Comparison of ENCODE assay signal across 1 cellular context in the genomic region with DNA sequence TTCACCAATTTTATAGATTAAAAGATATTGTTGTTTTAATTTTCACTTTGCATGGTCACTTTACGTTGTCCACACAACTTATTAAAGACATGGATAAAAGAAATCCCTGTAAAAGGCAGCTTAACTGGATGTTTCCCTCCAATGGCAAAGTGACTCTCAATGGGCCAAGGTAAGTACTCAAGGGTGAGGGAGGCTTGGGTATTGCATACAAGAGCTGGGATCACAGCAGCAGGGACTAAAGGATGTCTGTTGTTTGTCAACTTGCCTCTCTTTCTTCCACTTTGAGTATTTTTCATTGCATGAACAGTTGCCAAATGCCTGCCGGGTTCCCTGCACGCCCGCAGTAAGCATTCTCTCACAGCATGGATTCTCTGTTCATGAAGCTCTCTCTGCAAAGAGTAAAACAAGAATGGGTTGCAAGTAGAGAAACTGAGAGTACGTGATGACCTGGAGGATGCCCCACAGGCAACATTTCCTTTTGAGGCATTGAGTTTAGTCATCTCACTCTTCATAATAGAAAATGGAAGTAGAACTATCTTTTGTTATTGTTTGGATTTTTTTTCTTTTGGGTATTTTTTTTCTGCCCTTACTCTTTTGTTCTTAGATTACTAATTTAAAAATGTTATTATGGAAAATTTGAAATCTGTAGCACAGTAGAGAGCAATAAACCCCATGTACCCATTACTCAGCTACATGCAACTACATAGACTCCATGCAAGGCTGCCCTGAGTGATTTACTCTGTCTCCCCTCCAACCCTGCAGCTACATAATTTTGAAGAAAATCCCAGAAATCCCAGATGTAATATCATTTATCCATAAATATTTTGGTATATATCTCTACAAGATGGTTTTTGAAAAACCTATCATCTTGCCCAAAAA.
TF ChIP-seq lines count a peak whose summit lies in the region.

No MANE protein-coding gene starts in this region.

TF ChIP-seq in GM12878, 131 proteins besides CTCF, POLR2A, EP300 and RAD21 (continues in another document):
- no peak for TF ChIP-seq TCF3 (IDR thresholded peaks at IDR 0.05; ENCODE audit: borderline replicate concordance, insufficient read depth, low read depth, low read length)
- TF ChIP-seq NR2F1 (conservative IDR thresholded peaks at IDR 0.05): peak; percentile 69; the same call in 1 of the 2 replicates
- TF ChIP-seq BMI1 (IDR thresholded peaks at IDR 0.05; ENCODE audit: borderline replicate concordance): no peak
- TF ChIP-seq FOS (IDR thresholded peaks at IDR 0.05; ENCODE audit: borderline replicate concordance, extremely low read depth, insufficient read length): no peak
- TF ChIP-seq ASH2L (IDR thresholded peaks at IDR 0.05; ENCODE audit: borderline replicate concordance, low read depth): no peak
- 0 out of 2 replicates have a peak, but pooled peaks have one; percentile 35 for TF ChIP-seq STAT3 (IDR thresholded peaks at IDR 0.05; ENCODE audit: low read depth, low read length)
- TF ChIP-seq KAT2A (conservative IDR thresholded peaks at IDR 0.05; ENCODE audit: control insufficient read depth, low read depth, low read length): no peak
- TF ChIP-seq POU2F2 (IDR thresholded peaks at IDR 0.05; ENCODE audit: borderline replicate concordance, low read depth, low read length): no peak
- no peak for TF ChIP-seq MTA3 (IDR thresholded peaks at IDR 0.05; ENCODE audit: borderline replicate concordance, low read length)
- TF ChIP-seq SMAD5 (IDR thresholded peaks at IDR 0.05; ENCODE audit: low read depth): no peak
- TF ChIP-seq, protein P1, sequence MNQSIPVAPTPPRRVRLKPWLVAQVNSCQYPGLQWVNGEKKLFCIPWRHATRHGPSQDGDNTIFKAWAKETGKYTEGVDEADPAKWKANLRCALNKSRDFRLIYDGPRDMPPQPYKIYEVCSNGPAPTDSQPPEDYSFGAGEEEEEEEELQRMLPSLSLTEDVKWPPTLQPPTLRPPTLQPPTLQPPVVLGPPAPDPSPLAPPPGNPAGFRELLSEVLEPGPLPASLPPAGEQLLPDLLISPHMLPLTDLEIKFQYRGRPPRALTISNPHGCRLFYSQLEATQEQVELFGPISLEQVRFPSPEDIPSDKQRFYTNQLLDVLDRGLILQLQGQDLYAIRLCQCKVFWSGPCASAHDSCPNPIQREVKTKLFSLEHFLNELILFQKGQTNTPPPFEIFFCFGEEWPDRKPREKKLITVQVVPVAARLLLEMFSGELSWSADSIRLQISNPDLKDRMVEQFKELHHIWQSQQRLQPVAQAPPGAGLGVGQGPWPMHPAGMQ (IDR thresholded peaks at IDR 0.05; ENCODE audit: borderline replicate concordance): no peak
- TF ChIP-seq, protein P2, sequence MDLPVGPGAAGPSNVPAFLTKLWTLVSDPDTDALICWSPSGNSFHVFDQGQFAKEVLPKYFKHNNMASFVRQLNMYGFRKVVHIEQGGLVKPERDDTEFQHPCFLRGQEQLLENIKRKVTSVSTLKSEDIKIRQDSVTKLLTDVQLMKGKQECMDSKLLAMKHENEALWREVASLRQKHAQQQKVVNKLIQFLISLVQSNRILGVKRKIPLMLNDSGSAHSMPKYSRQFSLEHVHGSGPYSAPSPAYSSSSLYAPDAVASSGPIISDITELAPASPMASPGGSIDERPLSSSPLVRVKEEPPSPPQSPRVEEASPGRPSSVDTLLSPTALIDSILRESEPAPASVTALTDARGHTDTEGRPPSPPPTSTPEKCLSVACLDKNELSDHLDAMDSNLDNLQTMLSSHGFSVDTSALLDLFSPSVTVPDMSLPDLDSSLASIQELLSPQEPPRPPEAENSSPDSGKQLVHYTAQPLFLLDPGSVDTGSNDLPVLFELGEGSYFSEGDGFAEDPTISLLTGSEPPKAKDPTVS (IDR thresholded peaks at IDR 0.05; ENCODE audit: low read depth, low read length): no peak
- no peak for TF ChIP-seq SREBF2 (IDR thresholded peaks at IDR 0.05; ENCODE audit: low read length)
- peak in 1 of 2 experiments; percentile 68; a peak in 2 of 4 replicates for TF ChIP-seq ETV6 (conservative IDR thresholded peaks at IDR 0.05 in 1 of 2, IDR thresholded peaks at IDR 0.05 in 1 of 2; ENCODE audit: borderline replicate concordance in 1 of 2, low read depth in 1 of 2)
- TF ChIP-seq PAX5 (IDR thresholded peaks at IDR 0.05; ENCODE audit: borderline replicate concordance, low read depth, low read length): no peak
- TF ChIP-seq CBX3 (IDR thresholded peaks at IDR 0.05; ENCODE audit: borderline replicate concordance, low read depth): no peak
- TF ChIP-seq CREM (IDR thresholded peaks at IDR 0.05; ENCODE audit: low read depth): peak; percentile 51; the same call in 1 of the 2 replicates
- TF ChIP-seq NBN (IDR thresholded peaks at IDR 0.05): peak; percentile 62; the same call in 1 of the 2 replicates
- no peak for TF ChIP-seq HDAC2 (IDR thresholded peaks at IDR 0.05)
- TF ChIP-seq IRF4 (IDR thresholded peaks at IDR 0.05; ENCODE audit: low read depth, low read length): peak; percentile 73
- TF ChIP-seq IKZF2 (IDR thresholded peaks at IDR 0.05): 0 out of 4 replicates have a peak, but pooled peaks have one; percentile 14 to 21
- TF ChIP-seq ZNF622 (IDR thresholded peaks at IDR 0.05): no peak
- TF ChIP-seq ZNF217 (IDR thresholded peaks at IDR 0.05): no peak
- TF ChIP-seq RAD51 (IDR thresholded peaks at IDR 0.05): no peak
- TF ChIP-seq, protein P3, sequence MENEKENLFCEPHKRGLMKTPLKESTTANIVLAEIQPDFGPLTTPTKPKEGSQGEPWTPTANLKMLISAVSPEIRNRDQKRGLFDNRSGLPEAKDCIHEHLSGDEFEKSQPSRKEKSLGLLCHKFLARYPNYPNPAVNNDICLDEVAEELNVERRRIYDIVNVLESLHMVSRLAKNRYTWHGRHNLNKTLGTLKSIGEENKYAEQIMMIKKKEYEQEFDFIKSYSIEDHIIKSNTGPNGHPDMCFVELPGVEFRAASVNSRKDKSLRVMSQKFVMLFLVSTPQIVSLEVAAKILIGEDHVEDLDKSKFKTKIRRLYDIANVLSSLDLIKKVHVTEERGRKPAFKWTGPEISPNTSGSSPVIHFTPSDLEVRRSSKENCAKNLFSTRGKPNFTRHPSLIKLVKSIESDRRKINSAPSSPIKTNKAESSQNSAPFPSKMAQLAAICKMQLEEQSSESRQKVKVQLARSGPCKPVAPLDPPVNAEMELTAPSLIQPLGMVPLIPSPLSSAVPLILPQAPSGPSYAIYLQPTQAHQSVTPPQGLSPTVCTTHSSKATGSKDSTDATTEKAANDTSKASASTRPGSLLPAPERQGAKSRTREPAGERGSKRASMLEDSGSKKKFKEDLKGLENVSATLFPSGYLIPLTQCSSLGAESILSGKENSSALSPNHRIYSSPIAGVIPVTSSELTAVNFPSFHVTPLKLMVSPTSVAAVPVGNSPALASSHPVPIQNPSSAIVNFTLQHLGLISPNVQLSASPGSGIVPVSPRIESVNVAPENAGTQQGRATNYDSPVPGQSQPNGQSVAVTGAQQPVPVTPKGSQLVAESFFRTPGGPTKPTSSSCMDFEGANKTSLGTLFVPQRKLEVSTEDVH (IDR thresholded peaks at IDR 0.05; ENCODE audit: low read depth, partially characterized antibody): no peak
- peak; percentile 65 to 95 for TF ChIP-seq SRF (IDR thresholded peaks at IDR 0.05; ENCODE audit: low read depth in 2 of 2, low read length in 2 of 2)
- TF ChIP-seq, protein P4, sequence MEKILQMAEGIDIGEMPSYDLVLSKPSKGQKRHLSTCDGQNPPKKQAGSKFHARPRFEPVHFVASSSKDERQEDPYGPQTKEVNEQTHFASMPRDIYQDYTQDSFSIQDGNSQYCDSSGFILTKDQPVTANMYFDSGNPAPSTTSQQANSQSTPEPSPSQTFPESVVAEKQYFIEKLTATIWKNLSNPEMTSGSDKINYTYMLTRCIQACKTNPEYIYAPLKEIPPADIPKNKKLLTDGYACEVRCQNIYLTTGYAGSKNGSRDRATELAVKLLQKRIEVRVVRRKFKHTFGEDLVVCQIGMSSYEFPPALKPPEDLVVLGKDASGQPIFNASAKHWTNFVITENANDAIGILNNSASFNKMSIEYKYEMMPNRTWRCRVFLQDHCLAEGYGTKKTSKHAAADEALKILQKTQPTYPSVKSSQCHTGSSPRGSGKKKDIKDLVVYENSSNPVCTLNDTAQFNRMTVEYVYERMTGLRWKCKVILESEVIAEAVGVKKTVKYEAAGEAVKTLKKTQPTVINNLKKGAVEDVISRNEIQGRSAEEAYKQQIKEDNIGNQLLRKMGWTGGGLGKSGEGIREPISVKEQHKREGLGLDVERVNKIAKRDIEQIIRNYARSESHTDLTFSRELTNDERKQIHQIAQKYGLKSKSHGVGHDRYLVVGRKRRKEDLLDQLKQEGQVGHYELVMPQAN (conservative IDR thresholded peaks at IDR 0.05): no peak
- no peak for TF ChIP-seq FOXK2 (IDR thresholded peaks at IDR 0.05)
- TF ChIP-seq NFXL1 (IDR thresholded peaks at IDR 0.05; ENCODE audit: borderline replicate concordance): no peak
- 0 out of 2 replicates have a peak, but pooled peaks have one; percentile 60 for TF ChIP-seq CREB1 (IDR thresholded peaks at IDR 0.05; ENCODE audit: low read depth)
- TF ChIP-seq, protein P5, sequence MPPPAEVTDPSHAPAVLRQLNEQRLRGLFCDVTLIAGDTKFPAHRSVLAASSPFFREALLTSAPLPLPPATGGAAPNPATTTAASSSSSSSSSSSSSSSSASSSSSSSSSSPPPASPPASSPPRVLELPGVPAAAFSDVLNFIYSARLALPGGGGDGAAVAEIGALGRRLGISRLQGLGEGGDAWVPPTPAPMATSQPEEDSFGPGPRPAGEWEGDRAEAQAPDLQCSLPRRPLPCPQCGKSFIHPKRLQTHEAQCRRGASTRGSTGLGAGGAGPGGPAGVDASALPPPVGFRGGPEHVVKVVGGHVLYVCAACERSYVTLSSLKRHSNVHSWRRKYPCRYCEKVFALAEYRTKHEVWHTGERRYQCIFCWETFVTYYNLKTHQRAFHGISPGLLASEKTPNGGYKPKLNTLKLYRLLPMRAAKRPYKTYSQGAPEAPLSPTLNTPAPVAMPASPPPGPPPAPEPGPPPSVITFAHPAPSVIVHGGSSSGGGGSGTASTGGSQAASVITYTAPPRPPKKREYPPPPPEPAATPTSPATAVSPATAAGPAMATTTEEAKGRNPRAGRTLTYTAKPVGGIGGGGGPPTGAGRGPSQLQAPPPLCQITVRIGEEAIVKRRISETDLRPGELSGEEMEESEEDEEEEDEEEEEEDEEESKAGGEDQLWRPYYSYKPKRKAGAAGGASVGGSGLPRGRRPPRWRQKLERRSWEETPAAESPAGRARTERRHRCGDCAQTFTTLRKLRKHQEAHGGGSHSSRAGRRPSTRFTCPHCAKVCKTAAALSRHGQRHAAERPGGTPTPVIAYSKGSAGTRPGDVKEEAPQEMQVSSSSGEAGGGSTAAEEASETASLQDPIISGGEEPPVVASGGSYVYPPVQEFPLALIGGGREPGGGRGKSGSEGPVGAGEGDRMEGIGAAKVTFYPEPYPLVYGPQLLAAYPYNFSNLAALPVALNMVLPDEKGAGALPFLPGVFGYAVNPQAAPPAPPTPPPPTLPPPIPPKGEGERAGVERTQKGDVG (CRISPR knock-in tag; IDR thresholded peaks at IDR 0.05): no peak
- TF ChIP-seq EZH2 (IDR thresholded peaks at IDR 0.05; ENCODE audit: borderline replicate concordance, control insufficient read depth, low read depth, low read length): no peak
- no peak for TF ChIP-seq CBX5 (IDR thresholded peaks at IDR 0.05; ENCODE audit: low read depth)
- TF ChIP-seq, protein P6, sequence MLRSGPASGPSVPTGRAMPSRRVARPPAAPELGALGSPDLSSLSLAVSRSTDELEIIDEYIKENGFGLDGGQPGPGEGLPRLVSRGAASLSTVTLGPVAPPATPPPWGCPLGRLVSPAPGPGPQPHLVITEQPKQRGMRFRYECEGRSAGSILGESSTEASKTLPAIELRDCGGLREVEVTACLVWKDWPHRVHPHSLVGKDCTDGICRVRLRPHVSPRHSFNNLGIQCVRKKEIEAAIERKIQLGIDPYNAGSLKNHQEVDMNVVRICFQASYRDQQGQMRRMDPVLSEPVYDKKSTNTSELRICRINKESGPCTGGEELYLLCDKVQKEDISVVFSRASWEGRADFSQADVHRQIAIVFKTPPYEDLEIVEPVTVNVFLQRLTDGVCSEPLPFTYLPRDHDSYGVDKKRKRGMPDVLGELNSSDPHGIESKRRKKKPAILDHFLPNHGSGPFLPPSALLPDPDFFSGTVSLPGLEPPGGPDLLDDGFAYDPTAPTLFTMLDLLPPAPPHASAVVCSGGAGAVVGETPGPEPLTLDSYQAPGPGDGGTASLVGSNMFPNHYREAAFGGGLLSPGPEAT (IDR thresholded peaks at IDR 0.05; ENCODE audit: low read depth): peak; percentile 53; the same call in 1 of the 2 replicates
- TF ChIP-seq YBX1 (IDR thresholded peaks at IDR 0.05): no peak
- no peak for TF ChIP-seq MEF2B (IDR thresholded peaks at IDR 0.05; ENCODE audit: partially characterized antibody, poor library complexity, severe bottlenecking)
- no peak for TF ChIP-seq NR2C1 (IDR thresholded peaks at IDR 0.05)
- TF ChIP-seq ZSCAN29 (IDR thresholded peaks at IDR 0.05): no peak
- no peak for TF ChIP-seq CEBPB (IDR thresholded peaks at IDR 0.05; ENCODE audit: borderline replicate concordance in 1 of 2, low read depth in 2 of 2, low read length in 2 of 2)
- 0 out of 2 replicates have a peak, but pooled peaks have one; percentile 25 for TF ChIP-seq EED (IDR thresholded peaks at IDR 0.05; ENCODE audit: low read depth)
- TF ChIP-seq TCF12 (IDR thresholded peaks at IDR 0.05; ENCODE audit: low read depth, low read length): no peak
- TF ChIP-seq RB1 (IDR thresholded peaks at IDR 0.05; ENCODE audit: borderline replicate concordance): no peak
- peak; percentile 31; the same call in 1 of the 2 replicates for TF ChIP-seq ZBED1 (IDR thresholded peaks at IDR 0.05; ENCODE audit: borderline replicate concordance)
- no peak for TF ChIP-seq RELA (IDR thresholded peaks at IDR 0.05; ENCODE audit: borderline replicate concordance, partially characterized antibody)
- TF ChIP-seq, protein P7, sequence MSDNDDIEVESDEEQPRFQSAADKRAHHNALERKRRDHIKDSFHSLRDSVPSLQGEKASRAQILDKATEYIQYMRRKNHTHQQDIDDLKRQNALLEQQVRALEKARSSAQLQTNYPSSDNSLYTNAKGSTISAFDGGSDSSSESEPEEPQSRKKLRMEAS (IDR thresholded peaks at IDR 0.05; ENCODE audit: low read depth, low read length): no peak
- TF ChIP-seq, protein P8, sequence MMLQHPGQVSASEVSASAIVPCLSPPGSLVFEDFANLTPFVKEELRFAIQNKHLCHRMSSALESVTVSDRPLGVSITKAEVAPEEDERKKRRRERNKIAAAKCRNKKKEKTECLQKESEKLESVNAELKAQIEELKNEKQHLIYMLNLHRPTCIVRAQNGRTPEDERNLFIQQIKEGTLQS (IDR thresholded peaks at IDR 0.05; ENCODE audit: borderline replicate concordance, extremely low read depth, low read depth, low read length): no peak
- TF ChIP-seq ZNF207 (IDR thresholded peaks at IDR 0.05; ENCODE audit: borderline replicate concordance): no peak
- TF ChIP-seq JUNB (IDR thresholded peaks at IDR 0.05): peak; percentile 79
- TF ChIP-seq, protein P9, sequence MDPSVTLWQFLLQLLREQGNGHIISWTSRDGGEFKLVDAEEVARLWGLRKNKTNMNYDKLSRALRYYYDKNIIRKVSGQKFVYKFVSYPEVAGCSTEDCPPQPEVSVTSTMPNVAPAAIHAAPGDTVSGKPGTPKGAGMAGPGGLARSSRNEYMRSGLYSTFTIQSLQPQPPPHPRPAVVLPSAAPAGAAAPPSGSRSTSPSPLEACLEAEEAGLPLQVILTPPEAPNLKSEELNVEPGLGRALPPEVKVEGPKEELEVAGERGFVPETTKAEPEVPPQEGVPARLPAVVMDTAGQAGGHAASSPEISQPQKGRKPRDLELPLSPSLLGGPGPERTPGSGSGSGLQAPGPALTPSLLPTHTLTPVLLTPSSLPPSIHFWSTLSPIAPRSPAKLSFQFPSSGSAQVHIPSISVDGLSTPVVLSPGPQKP (IDR thresholded peaks at IDR 0.05; ENCODE audit: low read depth, low read length): no peak
- TF ChIP-seq RUNX3 (IDR thresholded peaks at IDR 0.05; ENCODE audit: low read length): peak; percentile 36
- TF ChIP-seq HCFC1 (IDR thresholded peaks at IDR 0.05; ENCODE audit: low read length): no peak
- TF ChIP-seq KLF5 (IDR thresholded peaks at IDR 0.05; ENCODE audit: partially characterized antibody): no peak
